8 cellular contexts compared by ENCODE assay signal in the genomic region with DNA sequence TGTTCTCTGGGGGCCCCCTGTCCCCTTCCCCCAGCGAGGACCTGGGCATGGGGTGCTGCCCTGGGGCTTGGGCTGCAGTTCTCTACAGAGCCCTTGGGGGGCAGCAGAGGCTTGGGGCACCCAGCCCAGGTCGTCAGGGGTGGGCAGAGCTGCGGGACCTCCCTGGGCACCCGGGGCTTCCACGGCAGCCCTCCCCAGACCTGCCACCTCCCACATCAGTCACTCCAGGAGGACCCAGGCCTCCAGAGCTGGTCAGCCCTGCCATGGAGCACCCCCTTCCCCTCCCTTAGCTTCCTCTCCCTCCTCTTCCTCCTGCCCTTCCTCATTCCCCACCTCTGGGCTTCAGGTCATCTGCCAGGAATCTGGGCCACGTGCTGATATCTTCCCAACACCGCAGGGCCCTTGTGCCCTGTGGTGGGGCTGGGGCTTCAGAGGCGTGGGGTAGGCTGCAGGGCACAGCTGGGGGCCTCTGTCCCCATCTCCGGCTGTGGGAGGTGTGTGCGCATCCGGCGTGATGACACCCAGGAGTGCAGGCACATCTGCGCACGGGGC. TPM values are rescaled to one million over a fixed set of nuclear protein-coding genes. Genes with fewer than 3 reads are reported as not detected.
DNase-seq lines count a peak whose midpoint lies in the region; ATAC-seq and TF ChIP-seq lines count a peak whose summit lies in the region.

No MANE protein-coding gene starts in this region.

- H3K27me3 ChIP-seq in BJ (ENCODE audit: control insufficient read depth, insufficient read depth, low read length), result no peaks in the 10 kb centered on the region
- H3K27me3 ChIP-seq in lung (ENCODE audit: control insufficient read depth, insufficient read depth), result no peaks in the 10 kb centered on the region

- CTCF ChIA-PET in BJ (lab: Yijun Ruan, JAX), result interaction anchor here (0.5 to 4.4 kb wide), 15 partner anchors 8 to 237 kb away, joined by 3 to 20 read pairs (median 3); a partner anchor contains a TSS
- CTCF ChIA-PET in HEK293T (lab: Yijun Ruan, JAX), result interaction anchor here (0.8 to 1.1 kb wide), 3 partner anchors 9 to 29 kb away, joined by 3 to 4 read pairs (median 3); a partner anchor contains a TSS

- H3K4me1 ChIP-seq in lung (ENCODE audit: control insufficient read depth in 2 of 2, insufficient read depth in 2 of 2, low read length in 2 of 2), result peaks cover 0 to 37% of the 10 kb centered on the region in 2 donors

- TF ChIP-seq CTCF in BJ (IDR thresholded peaks at IDR 0.05; ENCODE audit: insufficient read depth, low read depth, low read length) (peak; percentile 92), lung (IDR thresholded peaks at IDR 0.05; ENCODE audit: control extremely low read depth, extremely low read depth) (peak; percentile 68)

- H3K36me3 Mint-ChIP-seq in central memory CD8-positive, alpha-beta T cell (ENCODE audit: insufficient read depth), result peaks cover 6% of the 10 kb centered on the region
- no peaks in the 10 kb centered on the region for H3K36me3 Mint-ChIP-seq in stimulated activated naive CD8-positive, alpha-beta T cell treated with anti-CD3 and anti-CD28 coated beads, Interleukin-15, Interleukin-2, amounts not matched to agents 100 ng/mL and 50 ng/mL, for 24 hours (ENCODE audit: low read depth)

- H3K36me3 ChIP-seq in BJ (ENCODE audit: control insufficient read depth, insufficient read depth, low read length) (peaks cover 6% of the 10 kb centered on the region), lung (ENCODE audit: control insufficient read depth in 2 of 2, insufficient read depth in 2 of 2, low read length in 2 of 2) (peaks cover 0 to 20% of the 10 kb centered on the region in 2 donors)

- POLR2A ChIA-PET in BJ (lab: Charles Lee) (no interaction called here), HEK293T (lab: Yijun Ruan, JAX) (no interaction called here)

- H3K27me3 Mint-ChIP-seq in central memory CD8-positive, alpha-beta T cell, result no peaks in the 10 kb centered on the region
- no peaks in the 10 kb centered on the region for H3K27me3 Mint-ChIP-seq in stimulated activated naive CD8-positive, alpha-beta T cell treated with anti-CD3 and anti-CD28 coated beads, Interleukin-15, Interleukin-2, amounts not matched to agents 100 ng/mL and 50 ng/mL, for 24 hours

- H3K9me3 Mint-ChIP-seq in central memory CD8-positive, alpha-beta T cell, result no peaks in the 10 kb centered on the region
- no peaks in the 10 kb centered on the region for H3K9me3 Mint-ChIP-seq in stimulated activated naive CD8-positive, alpha-beta T cell treated with anti-CD3 and anti-CD28 coated beads, Interleukin-15, Interleukin-2, amounts not matched to agents 100 ng/mL and 50 ng/mL, for 24 hours

- H3K27ac ChIP-seq in lung (ENCODE audit: low read depth in 1 of 2, low read length in 1 of 2), result no peak overlapping the region

- no peak overlapping the region for H3K27ac Mint-ChIP-seq in central memory CD8-positive, alpha-beta T cell (ENCODE audit: low read depth)
- no peak overlapping the region for H3K27ac Mint-ChIP-seq in stimulated activated naive CD8-positive, alpha-beta T cell treated with anti-CD3 and anti-CD28 coated beads, Interleukin-15, Interleukin-2, amounts not matched to agents 100 ng/mL and 50 ng/mL, for 24 hours

- ATAC-seq in central memory CD8-positive, alpha-beta T cell (replicated peaks; ENCODE audit: extremely low read depth, poor library complexity, severe bottlenecking), result peak; percentile 64
- ATAC-seq in lung (ENCODE audit: insufficient read depth, low FRiP score) (no peak), GM18511 (IDR thresholded peaks at IDR 0.05; ENCODE audit: unreplicated experiment) (no peak), GM18519 (IDR thresholded peaks at IDR 0.05; ENCODE audit: low FRiP score, unreplicated experiment) (no peak)

- no peaks in the 10 kb centered on the region for H3K9me3 ChIP-seq in lung (ENCODE audit: control insufficient read depth in 2 of 2, insufficient read depth in 1 of 2, low read length in 1 of 2)

- peak overlapping the region; percentile 56 for H3K4me3 Mint-ChIP-seq in central memory CD8-positive, alpha-beta T cell
- peak overlapping the region; percentile 37 for H3K4me3 Mint-ChIP-seq in stimulated activated naive CD8-positive, alpha-beta T cell treated with anti-CD3 and anti-CD28 coated beads, Interleukin-15, Interleukin-2, amounts not matched to agents 100 ng/mL and 50 ng/mL, for 24 hours

- no peak for DNase-seq in BJ (ENCODE audit: low read depth)
- peak; percentile 67 for DNase-seq in HEK293T (ENCODE audit: extremely low spot score)
- peak; percentile 69 for DNase-seq in activated CD4-positive, CD25-positive, alpha-beta regulatory T cell treated with anti-CD3 and anti-CD28 coated beads, Interleukin-2, amount 50 U/mL, for 72 hours
- peak; percentile 46 to 61 for DNase-seq in central memory CD8-positive, alpha-beta T cell (ENCODE audit: low spot score in 2 of 2)
- DNase-seq in lung (ENCODE audit: low spot score), result no peak

- no peak overlapping the region for H3K4me3 ChIP-seq in BJ (ENCODE audit: low read depth, low read length)
- no peak overlapping the region for H3K4me3 ChIP-seq in lung

- 23 to 34% methylated on average over 14 of the region's 14 CpGs for WGBS in lung, 2 donors

- peaks cover 5% of the 10 kb centered on the region for H3K4me1 Mint-ChIP-seq in central memory CD8-positive, alpha-beta T cell
- H3K4me1 Mint-ChIP-seq in stimulated activated naive CD8-positive, alpha-beta T cell treated with anti-CD3 and anti-CD28 coated beads, Interleukin-15, Interleukin-2, amounts not matched to agents 100 ng/mL and 50 ng/mL, for 24 hours (ENCODE audit: low read depth), result peaks cover 17% of the 10 kb centered on the region

TF ChIP-seq in HEK293T, 16 proteins besides CTCF, POLR2A, EP300 and RAD21:
- TF ChIP-seq SP1 (IDR thresholded peaks at IDR 0.05) (no peak), FOXM1 (IDR thresholded peaks at IDR 0.05; ENCODE audit: borderline replicate concordance) (no peak), NFRKB (IDR thresholded peaks at IDR 0.05) (no peak), ARNT (IDR thresholded peaks at IDR 0.05) (no peak), LEF1 (IDR thresholded peaks at IDR 0.05; ENCODE audit: borderline replicate concordance) (no peak), ELF4 (IDR thresholded peaks at IDR 0.05) (no peak), FOXA1 (IDR thresholded peaks at IDR 0.05) (no peak), SUZ12 (IDR thresholded peaks at IDR 0.05) (no peak), BHLHE40 (IDR thresholded peaks at IDR 0.05; ENCODE audit: borderline replicate concordance) (no peak), FOXK2 (IDR thresholded peaks at IDR 0.05) (no peak)

RNA-seq across cellular contexts. Expression of a gene that starts 5.8 kb away (rescaled TPM):
- polyA plus RNA-seq in BJ (2011; rRNA removed) (145 and 295 TPM in 2 replicates), lung (100 to 1,000 TPM; 133 to 197 TPM)
- polyA minus RNA-seq in BJ (2011; rRNA and poly(A)+ RNA removed), result 51.8 and 70.2 TPM in 2 replicates
- 100 to 1,000 TPM in 1 of 2 donors, 10 to 100 TPM in 1; 68.3 to 135 TPM for total RNA-seq in lung

RNA-seq across cellular contexts. Expression of a gene that starts 6.1 kb away (rescaled TPM):
- polyA plus RNA-seq in BJ (2011; rRNA removed) (308 and 734 TPM in 2 replicates), lung (100 to 1,000 TPM; 179 to 183 TPM)
- 123 and 136 TPM in 2 replicates for polyA minus RNA-seq in BJ (2011; rRNA and poly(A)+ RNA removed)
- 100 to 1,000 TPM; 144 to 155 TPM for total RNA-seq in lung

RNA-seq across cellular contexts. Expression of a gene that starts 15.7 kb away (rescaled TPM):
- polyA plus RNA-seq in BJ (2011; rRNA removed), result 1,448 and 2,262 TPM in 2 replicates
- 434 and 704 TPM in 2 replicates for polyA minus RNA-seq in BJ (2011; rRNA and poly(A)+ RNA removed)
- total RNA-seq in lung, result 100 to 1,000 TPM; 182 to 486 TPM
- 100 to 1,000 TPM; 313 to 556 TPM for polyA plus RNA-seq in lung

RNA-seq across cellular contexts. Expression of a gene that starts 20.7 kb away (rescaled TPM):
- 0.16 and 0.18 TPM in 2 replicates for polyA plus RNA-seq in BJ (2011; rRNA removed)
- not detected in 2 replicates for polyA minus RNA-seq in BJ (2011; rRNA and poly(A)+ RNA removed)
- total RNA-seq in lung, result 10 to 100 TPM; 17.9 to 45.1 TPM
- polyA plus RNA-seq in lung, result 10 to 100 TPM; 19.1 to 44.4 TPM

RNA-seq across cellular contexts. Expression of a gene that starts 29.7 kb away (rescaled TPM):
- polyA plus RNA-seq in BJ (2011; rRNA removed) (32.0 and 53.1 TPM in 2 replicates), lung (10 to 100 TPM; 76.1 to 92.4 TPM)
- 53.3 and 57.3 TPM in 2 replicates for polyA minus RNA-seq in BJ (2011; rRNA and poly(A)+ RNA removed)
- total RNA-seq in lung, result 100 to 1,000 TPM in 1 of 2 donors, 10 to 100 TPM in 1; 65.1 to 160 TPM

Comparison
In these comparisons a context has a peak if more than half of its experiments do, and no peak if none do; other contexts are left out.
1. DNase-seq: peak in HEK293T (single experiment), activated CD4-positive, CD25-positive, alpha-beta regulatory T cell treated with anti-CD3 and anti-CD28 coated beads, Interleukin-2, amount 50 U/mL, for 72 hours (single experiment) and central memory CD8-positive, alpha-beta T cell (2 of 2); none in BJ (single experiment) and lung (single experiment).